Comparison of ENCODE assay signal across 1 cellular context in the genomic region with DNA sequence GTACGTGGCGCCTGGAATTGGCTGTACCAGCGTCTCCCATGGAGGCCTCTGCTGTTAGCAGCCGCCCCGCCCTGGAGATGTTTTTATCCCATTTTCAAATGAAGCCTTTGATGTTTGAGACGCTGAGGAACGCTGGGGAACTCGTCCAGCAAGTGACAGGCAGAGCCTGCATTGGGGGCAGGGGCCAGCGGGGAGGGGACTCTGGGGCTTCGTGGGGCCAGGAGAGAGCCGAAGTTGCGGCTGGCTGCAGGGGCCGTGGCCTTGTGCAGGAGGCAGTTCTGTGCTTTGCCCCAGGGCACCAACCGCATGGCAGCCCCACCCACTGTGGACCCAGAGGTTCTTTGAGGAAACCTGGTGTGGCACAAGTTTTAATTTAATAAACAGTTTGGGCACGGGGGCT.
TF ChIP-seq lines count a peak whose summit lies in the region.

No MANE protein-coding gene starts in this region.

TF ChIP-seq in K562, 482 proteins besides CTCF, POLR2A, EP300 and RAD21:
- no peak for TF ChIP-seq ZNF75A (CRISPR knock-in tag; IDR thresholded peaks at IDR 0.05)
- no peak for TF ChIP-seq TRIM24 (IDR thresholded peaks at IDR 0.05)
- TF ChIP-seq TRIM25 (IDR thresholded peaks at IDR 0.05; ENCODE audit: borderline replicate concordance) = no peak
TF ChIP-seq in K562: peak in this region for 0.
